39 cellular contexts compared by ENCODE assay signal in the genomic region with DNA sequence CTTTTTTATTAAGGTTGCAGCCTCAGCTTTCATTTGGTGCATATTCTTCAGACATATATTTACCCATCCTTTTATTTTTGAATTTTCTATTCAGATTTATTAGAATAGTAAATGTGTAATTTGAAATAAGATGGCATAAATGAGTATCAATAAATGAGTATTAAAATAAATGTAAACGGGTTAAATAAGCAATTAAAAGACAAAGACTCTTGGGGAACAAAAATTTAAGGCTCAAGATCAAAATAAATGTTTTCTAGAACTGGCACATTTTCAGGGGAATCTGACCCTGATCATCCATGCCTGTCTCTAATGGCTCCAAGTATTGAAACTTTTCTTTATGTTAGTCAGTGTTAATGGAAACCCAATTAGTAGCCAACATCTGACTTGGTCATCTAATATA. TPM values are rescaled to one million over a fixed set of nuclear protein-coding genes. Genes with fewer than 3 reads are reported as not detected.
"Had no signal": no experiment of that assay in that cellular context is flagged by ENCODE, and none has a peak within 500 bp of the region (broad histone marks: within the 10 kb centered on the region; RNA-seq: fewer than 3 reads in every experiment).

No MANE protein-coding gene starts in this region.

- ATAC-seq: activated naive CD4-positive, alpha-beta T cell treated with anti-CD3 and anti-CD28 coated beads, Interleukin-2, amount 50 U/mL, for 72 hours; activated naive CD8-positive, alpha-beta T cell treated with anti-CD3 and anti-CD28 coated beads, Interleukin-2, amount 50 U/mL, for 24 hours; activated T-cell treated with anti-CD3 and anti-CD28 coated beads, Interleukin-2, amount 50 U/mL, for 4 hours; activated T-cell treated with anti-CD3 and anti-CD28 coated beads, Interleukin-2, amount 50 U/mL, for 72 hours; activated T-helper 17 cell treated with anti-CD3 and anti-CD28 coated beads, Interleukin-2, amount 50 U/mL, for 72 hours; body of pancreas had no signal

- H3K36me3 ChIP-seq: adrenal gland, ascending aorta, brain microvascular endothelial cell, breast epithelium, cardiac muscle cell had no signal

- H3K9me3 ChIP-seq: body of pancreas had no signal

- H3K4me1 ChIP-seq: adrenal gland, ascending aorta, body of pancreas, breast epithelium had no signal

- FAIRE-seq: astrocyte had no signal

- H3K27ac ChIP-seq: adrenal gland, ascending aorta, body of pancreas, brain microvascular endothelial cell, breast epithelium, cardiac muscle cell had no signal

- H3K4me3 ChIP-seq: adrenal gland, ascending aorta, body of pancreas, breast epithelium, cardiac muscle cell had no signal

- DNase-seq: activated effector memory CD4-positive, alpha-beta T cell treated with anti-CD3 and anti-CD28 coated beads, Interleukin-2, amount 50 U/mL, for 16 hours; activated effector memory CD4-positive, alpha-beta T cell treated with Interleukin-2 at 50 U/mL for 16 hours; activated gamma-delta T cell; activated gamma-delta T cell treated with Interleukin-2 at 50 U/mL for 16 hours; activated naive CD4-positive, alpha-beta T cell; activated naive CD4-positive, alpha-beta T cell treated with anti-CD3 and anti-CD28 coated beads for 36 hours; activated naive CD4-positive, alpha-beta T cell treated with anti-CD3 and anti-CD28 coated beads, Interleukin-2, amount 10 ng/mL, durations not matched to agents 7 days and 5 days; activated naive CD4-positive, alpha-beta T cell treated with anti-CD3 and anti-CD28 coated beads, Interleukin-2, amount 50 U/mL, for 16 hours; activated naive CD4-positive, alpha-beta T cell treated with Interleukin-2 at 50 U/mL for 16 hours; activated naive CD8-positive, alpha-beta T cell treated with anti-CD3 and anti-CD28 coated beads for 36 hours; activated naive CD8-positive, alpha-beta T cell treated with anti-CD3 and anti-CD28 coated beads, Interleukin-2, amount 10 ng/mL, durations not matched to agents 7 days and 5 days; activated naive CD8-positive, alpha-beta T cell treated with anti-CD3 and anti-CD28 coated beads, Interleukin-2, amount 50 U/mL, for 24 hours; activated T-cell treated with anti-CD3 and anti-CD28 coated beads, Interleukin-2, amount 50 U/mL, for 1 hour; activated T-cell treated with anti-CD3 and anti-CD28 coated beads, Interleukin-2, amount 50 U/mL, for 24 hours; activated T-cell treated with anti-CD3 and anti-CD28 coated beads, Interleukin-2, amount 50 U/mL, for 4 hours; activated T-cell treated with anti-CD3 and anti-CD28 coated beads, Interleukin-2, amount 50 U/mL, for 48 hours; activated T-cell treated with anti-CD3 and anti-CD28 coated beads, Interleukin-2, amount 50 U/mL, for 72 hours; adrenal gland; amniotic stem cell; amygdala; anterior cingulate cortex; aorta; body of pancreas; brain microvascular endothelial cell; caudate nucleus; cerebellar nuclear complex had no signal

- H3K27me3 ChIP-seq: ascending aorta, brain microvascular endothelial cell, breast epithelium, cardiac muscle cell had no signal

RNA-seq across cellular contexts. Expression of a gene that starts 3.0 kb away (rescaled TPM):
- total RNA-seq: activated naive CD4-positive, alpha-beta T cell treated with anti-CD3 and anti-CD28 coated beads for 36 hours; activated naive CD4-positive, alpha-beta T cell treated with anti-CD3 and anti-CD28 coated beads, Interleukin-2, amount 50 U/mL, for 72 hours; activated naive CD8-positive, alpha-beta T cell treated with anti-CD3 and anti-CD28 coated beads for 36 hours; activated naive CD8-positive, alpha-beta T cell treated with anti-CD3 and anti-CD28 coated beads, Interleukin-2, amount 10 ng/mL, durations not matched to agents 7 days and 5 days; activated T-cell treated with anti-CD3 and anti-CD28 coated beads, Interleukin-2, amount 50 U/mL, for 4 hours; activated T-cell treated with anti-CD3 and anti-CD28 coated beads, Interleukin-2, amount 50 U/mL, for 72 hours; activated T-helper 1 cell treated with anti-CD3 and anti-CD28 coated beads, Interleukin-12 subunit alpha, Interleukin-12 subunit beta, Interleukin-2, Interleukin-4 antibody, amounts not matched to agents 30 ng/mL and 10 ng/mL and 1 ng/mL, durations not matched to agents 14 hours and 24 hours and 36 hours; activated T-helper 17 cell treated with anti-CD3 and anti-CD28 coated beads, Interleukin-2, amount 50 U/mL, for 72 hours; activated T-helper 2 cell treated with anti-CD3 and anti-CD28 coated beads, Interferon-gamma antibody, Interleukin-2, Interleukin-4, amounts not matched to agents 10 μg/mL and 5 μg/mL and 100 μg/mL, durations not matched to agents 14 hours and 24 hours and 36 hours; adrenal gland; aorta; ascending aorta; astrocyte; body of pancreas; breast epithelium; bronchial epithelial cell; cardiac muscle cell; cardiac septum; cerebellum; chondrocyte had no signal
- polyA plus RNA-seq: adipose tissue, adrenal gland, aorta, cardiac muscle cell had no signal

RNA-seq across cellular contexts. Expression of a gene that starts 13.0 kb away (rescaled TPM):
- total RNA-seq: activated naive CD4-positive, alpha-beta T cell treated with anti-CD3 and anti-CD28 coated beads for 36 hours; activated naive CD4-positive, alpha-beta T cell treated with anti-CD3 and anti-CD28 coated beads, Interleukin-2, amount 50 U/mL, for 72 hours; activated naive CD8-positive, alpha-beta T cell treated with anti-CD3 and anti-CD28 coated beads for 36 hours; activated naive CD8-positive, alpha-beta T cell treated with anti-CD3 and anti-CD28 coated beads, Interleukin-2, amount 10 ng/mL, durations not matched to agents 7 days and 5 days; activated T-cell treated with anti-CD3 and anti-CD28 coated beads, Interleukin-2, amount 50 U/mL, for 4 hours; activated T-cell treated with anti-CD3 and anti-CD28 coated beads, Interleukin-2, amount 50 U/mL, for 72 hours; activated T-helper 1 cell treated with anti-CD3 and anti-CD28 coated beads, Interleukin-12 subunit alpha, Interleukin-12 subunit beta, Interleukin-2, Interleukin-4 antibody, amounts not matched to agents 30 ng/mL and 10 ng/mL and 1 ng/mL, durations not matched to agents 14 hours and 24 hours and 36 hours; activated T-helper 17 cell treated with anti-CD3 and anti-CD28 coated beads, Interleukin-2, amount 50 U/mL, for 72 hours; activated T-helper 2 cell treated with anti-CD3 and anti-CD28 coated beads, Interferon-gamma antibody, Interleukin-2, Interleukin-4, amounts not matched to agents 10 μg/mL and 5 μg/mL and 100 μg/mL, durations not matched to agents 14 hours and 24 hours and 36 hours; adrenal gland; aorta; ascending aorta; astrocyte; body of pancreas; breast epithelium; bronchial epithelial cell; cardiac muscle cell; cardiac septum; cerebellum; chondrocyte had no signal
- polyA plus RNA-seq: adipose tissue, adrenal gland, aorta, cardiac muscle cell had no signal

RNA-seq across cellular contexts. Expression of a gene that starts 46.7 kb away (rescaled TPM):
- total RNA-seq: activated naive CD4-positive, alpha-beta T cell treated with anti-CD3 and anti-CD28 coated beads for 36 hours; activated naive CD4-positive, alpha-beta T cell treated with anti-CD3 and anti-CD28 coated beads, Interleukin-2, amount 50 U/mL, for 72 hours; activated naive CD8-positive, alpha-beta T cell treated with anti-CD3 and anti-CD28 coated beads for 36 hours; activated naive CD8-positive, alpha-beta T cell treated with anti-CD3 and anti-CD28 coated beads, Interleukin-2, amount 10 ng/mL, durations not matched to agents 7 days and 5 days; activated T-cell treated with anti-CD3 and anti-CD28 coated beads, Interleukin-2, amount 50 U/mL, for 4 hours; activated T-cell treated with anti-CD3 and anti-CD28 coated beads, Interleukin-2, amount 50 U/mL, for 72 hours; activated T-helper 1 cell treated with anti-CD3 and anti-CD28 coated beads, Interleukin-12 subunit alpha, Interleukin-12 subunit beta, Interleukin-2, Interleukin-4 antibody, amounts not matched to agents 30 ng/mL and 10 ng/mL and 1 ng/mL, durations not matched to agents 14 hours and 24 hours and 36 hours; activated T-helper 17 cell treated with anti-CD3 and anti-CD28 coated beads, Interleukin-2, amount 50 U/mL, for 72 hours; activated T-helper 2 cell treated with anti-CD3 and anti-CD28 coated beads, Interferon-gamma antibody, Interleukin-2, Interleukin-4, amounts not matched to agents 10 μg/mL and 5 μg/mL and 100 μg/mL, durations not matched to agents 14 hours and 24 hours and 36 hours; adrenal gland; aorta; ascending aorta; astrocyte; body of pancreas; breast epithelium; bronchial epithelial cell; cardiac muscle cell; cardiac septum; cerebellum; chondrocyte had no signal
- polyA plus RNA-seq: adrenal gland, aorta, cardiac muscle cell had no signal
